Comparison of ENCODE assay signal across 1 cellular context in the genomic region with DNA sequence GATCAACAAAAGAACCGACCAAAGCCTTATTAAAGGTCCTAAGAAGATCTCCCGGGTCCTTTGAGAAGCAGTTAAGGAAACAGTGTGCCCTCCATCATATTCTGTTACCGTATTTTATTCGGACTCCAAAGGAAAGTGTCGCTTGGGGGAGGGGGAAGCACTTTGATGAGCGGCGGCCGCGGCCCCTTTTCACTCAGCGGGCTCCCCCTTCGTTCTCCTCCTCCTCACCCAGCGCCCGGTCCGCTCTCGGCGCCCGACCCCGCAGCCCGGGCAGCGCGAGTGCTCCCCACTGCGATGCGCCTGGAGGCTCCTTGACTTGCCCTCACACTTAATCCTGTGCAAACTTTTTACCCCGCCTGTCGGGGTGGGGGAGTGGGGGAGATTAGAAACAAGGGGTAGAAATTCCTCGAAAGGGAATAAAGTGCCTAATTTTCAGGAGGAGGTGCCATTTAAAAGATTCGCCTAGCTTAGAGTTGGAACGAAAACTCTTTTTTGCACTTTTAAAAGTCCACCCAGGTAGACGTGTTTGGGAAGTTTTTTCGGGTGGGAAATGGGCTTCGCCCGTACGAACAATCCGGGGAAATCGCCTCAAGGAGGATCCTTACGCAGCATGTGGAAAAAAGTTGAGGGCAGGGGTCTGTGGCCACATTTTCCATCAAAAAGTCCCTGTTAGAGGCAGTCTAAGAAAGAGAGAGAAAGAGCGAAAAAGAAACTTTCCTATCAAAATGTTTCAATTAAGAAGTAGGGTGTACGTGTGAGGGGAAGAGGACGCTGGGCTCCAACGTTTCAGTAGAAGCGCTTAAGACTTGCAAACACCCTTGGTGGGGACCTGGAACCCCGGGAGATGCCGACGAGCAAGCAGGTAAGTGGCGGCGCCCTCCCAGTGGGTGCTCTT.
TF ChIP-seq lines count a peak whose summit lies in the region.

No MANE protein-coding gene starts in this region.

TF ChIP-seq in HepG2, 621 proteins besides CTCF, POLR2A, EP300 and RAD21 (continued from another document and continues in another):
- peak; percentile 42 for TF ChIP-seq ZBTB14 (CRISPR knock-in tag; IDR thresholded peaks at IDR 0.05)
- TF ChIP-seq ZNF572 (CRISPR knock-in tag; IDR thresholded peaks at IDR 0.05), result peak; percentile 62; the same call in 1 of the 2 replicates
- no peak for TF ChIP-seq SAFB2 (CRISPR knock-in tag; IDR thresholded peaks at IDR 0.05; ENCODE audit: borderline replicate concordance, low read depth)
- TF ChIP-seq ZNF747 (CRISPR knock-in tag; IDR thresholded peaks at IDR 0.05; ENCODE audit: borderline replicate concordance), result no peak
- no peak for TF ChIP-seq ZSCAN12 (CRISPR knock-in tag; IDR thresholded peaks at IDR 0.05)
- TF ChIP-seq STAG1 (CRISPR knock-in tag; IDR thresholded peaks at IDR 0.05), result 0 out of 2 replicates have a peak, but pooled peaks have one; percentile 7
- TF ChIP-seq ZNF556 (CRISPR knock-in tag; IDR thresholded peaks at IDR 0.05; ENCODE audit: borderline replicate concordance), result no peak
- TF ChIP-seq, protein P1, sequence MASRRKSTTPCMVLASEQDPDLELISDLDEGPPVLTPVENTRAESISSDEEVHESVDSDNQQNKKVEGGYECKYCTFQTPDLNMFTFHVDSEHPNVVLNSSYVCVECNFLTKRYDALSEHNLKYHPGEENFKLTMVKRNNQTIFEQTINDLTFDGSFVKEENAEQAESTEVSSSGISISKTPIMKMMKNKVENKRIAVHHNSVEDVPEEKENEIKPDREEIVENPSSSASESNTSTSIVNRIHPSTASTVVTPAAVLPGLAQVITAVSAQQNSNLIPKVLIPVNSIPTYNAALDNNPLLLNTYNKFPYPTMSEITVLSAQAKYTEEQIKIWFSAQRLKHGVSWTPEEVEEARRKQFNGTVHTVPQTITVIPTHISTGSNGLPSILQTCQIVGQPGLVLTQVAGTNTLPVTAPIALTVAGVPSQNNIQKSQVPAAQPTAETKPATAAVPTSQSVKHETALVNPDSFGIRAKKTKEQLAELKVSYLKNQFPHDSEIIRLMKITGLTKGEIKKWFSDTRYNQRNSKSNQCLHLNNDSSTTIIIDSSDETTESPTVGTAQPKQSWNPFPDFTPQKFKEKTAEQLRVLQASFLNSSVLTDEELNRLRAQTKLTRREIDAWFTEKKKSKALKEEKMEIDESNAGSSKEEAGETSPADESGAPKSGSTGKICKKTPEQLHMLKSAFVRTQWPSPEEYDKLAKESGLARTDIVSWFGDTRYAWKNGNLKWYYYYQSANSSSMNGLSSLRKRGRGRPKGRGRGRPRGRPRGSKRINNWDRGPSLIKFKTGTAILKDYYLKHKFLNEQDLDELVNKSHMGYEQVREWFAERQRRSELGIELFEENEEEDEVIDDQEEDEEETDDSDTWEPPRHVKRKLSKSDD (CRISPR knock-in tag; IDR thresholded peaks at IDR 0.05; ENCODE audit: low read depth), result no peak
- peak; percentile 51; the same call in 1 of the 2 replicates for TF ChIP-seq E2F1 (CRISPR knock-in tag; IDR thresholded peaks at IDR 0.05)
- peak; percentile 27 for TF ChIP-seq SAP130 (CRISPR knock-in tag; IDR thresholded peaks at IDR 0.05; ENCODE audit: low read depth)
- peak; percentile 69 for TF ChIP-seq SRSF4 (IDR thresholded peaks at IDR 0.05; ENCODE audit: low read depth, low read length, poor library complexity, severe bottlenecking)
- TF ChIP-seq STAT6 (CRISPR knock-in tag; IDR thresholded peaks at IDR 0.05; ENCODE audit: borderline replicate concordance), result no peak
- TF ChIP-seq RFXAP (CRISPR knock-in tag; IDR thresholded peaks at IDR 0.05; ENCODE audit: borderline replicate concordance), result no peak; the same call in 1 of the 2 replicates
- 0 out of 2 replicates have a peak, but pooled peaks have one; percentile 2 for TF ChIP-seq ZNF430 (CRISPR knock-in tag; IDR thresholded peaks at IDR 0.05)
- no peak for TF ChIP-seq ZNF180 (CRISPR knock-in tag; IDR thresholded peaks at IDR 0.05; ENCODE audit: borderline replicate concordance, low read depth)
- TF ChIP-seq ZNF10 (CRISPR knock-in tag; IDR thresholded peaks at IDR 0.05; ENCODE audit: borderline replicate concordance, low read depth), result no peak
- TF ChIP-seq ZFP36L2 (CRISPR knock-in tag; IDR thresholded peaks at IDR 0.05), result no peak
- TF ChIP-seq ZNF207 (IDR thresholded peaks at IDR 0.05; ENCODE audit: borderline replicate concordance), result no peak
- TF ChIP-seq ZBTB25 (CRISPR knock-in tag; IDR thresholded peaks at IDR 0.05), result 0 out of 2 replicates have a peak, but pooled peaks have one; percentile 13
- TF ChIP-seq ZNF234 (CRISPR knock-in tag; conservative IDR thresholded peaks at IDR 0.05), result 0 out of 2 replicates have a peak, but pooled peaks have one; percentile 61
- TF ChIP-seq, protein P2, sequence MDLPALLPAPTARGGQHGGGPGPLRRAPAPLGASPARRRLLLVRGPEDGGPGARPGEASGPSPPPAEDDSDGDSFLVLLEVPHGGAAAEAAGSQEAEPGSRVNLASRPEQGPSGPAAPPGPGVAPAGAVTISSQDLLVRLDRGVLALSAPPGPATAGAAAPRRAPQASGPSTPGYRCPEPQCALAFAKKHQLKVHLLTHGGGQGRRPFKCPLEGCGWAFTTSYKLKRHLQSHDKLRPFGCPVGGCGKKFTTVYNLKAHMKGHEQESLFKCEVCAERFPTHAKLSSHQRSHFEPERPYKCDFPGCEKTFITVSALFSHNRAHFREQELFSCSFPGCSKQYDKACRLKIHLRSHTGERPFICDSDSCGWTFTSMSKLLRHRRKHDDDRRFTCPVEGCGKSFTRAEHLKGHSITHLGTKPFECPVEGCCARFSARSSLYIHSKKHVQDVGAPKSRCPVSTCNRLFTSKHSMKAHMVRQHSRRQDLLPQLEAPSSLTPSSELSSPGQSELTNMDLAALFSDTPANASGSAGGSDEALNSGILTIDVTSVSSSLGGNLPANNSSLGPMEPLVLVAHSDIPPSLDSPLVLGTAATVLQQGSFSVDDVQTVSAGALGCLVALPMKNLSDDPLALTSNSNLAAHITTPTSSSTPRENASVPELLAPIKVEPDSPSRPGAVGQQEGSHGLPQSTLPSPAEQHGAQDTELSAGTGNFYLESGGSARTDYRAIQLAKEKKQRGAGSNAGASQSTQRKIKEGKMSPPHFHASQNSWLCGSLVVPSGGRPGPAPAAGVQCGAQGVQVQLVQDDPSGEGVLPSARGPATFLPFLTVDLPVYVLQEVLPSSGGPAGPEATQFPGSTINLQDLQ (CRISPR knock-in tag; IDR thresholded peaks at IDR 0.05), result peak; percentile 84; the same call in 1 of the 2 replicates
- no peak for TF ChIP-seq MIER3 (CRISPR knock-in tag; IDR thresholded peaks at IDR 0.05; ENCODE audit: borderline replicate concordance)
- no peak for TF ChIP-seq MEIS1 (CRISPR knock-in tag; IDR thresholded peaks at IDR 0.05; ENCODE audit: borderline replicate concordance)
- no peak for TF ChIP-seq ZNF451 (CRISPR knock-in tag; IDR thresholded peaks at IDR 0.05)
- TF ChIP-seq PHF21A (CRISPR knock-in tag; IDR thresholded peaks at IDR 0.05), result peak; percentile 39; the same call in 1 of the 2 replicates
- TF ChIP-seq, protein P3, sequence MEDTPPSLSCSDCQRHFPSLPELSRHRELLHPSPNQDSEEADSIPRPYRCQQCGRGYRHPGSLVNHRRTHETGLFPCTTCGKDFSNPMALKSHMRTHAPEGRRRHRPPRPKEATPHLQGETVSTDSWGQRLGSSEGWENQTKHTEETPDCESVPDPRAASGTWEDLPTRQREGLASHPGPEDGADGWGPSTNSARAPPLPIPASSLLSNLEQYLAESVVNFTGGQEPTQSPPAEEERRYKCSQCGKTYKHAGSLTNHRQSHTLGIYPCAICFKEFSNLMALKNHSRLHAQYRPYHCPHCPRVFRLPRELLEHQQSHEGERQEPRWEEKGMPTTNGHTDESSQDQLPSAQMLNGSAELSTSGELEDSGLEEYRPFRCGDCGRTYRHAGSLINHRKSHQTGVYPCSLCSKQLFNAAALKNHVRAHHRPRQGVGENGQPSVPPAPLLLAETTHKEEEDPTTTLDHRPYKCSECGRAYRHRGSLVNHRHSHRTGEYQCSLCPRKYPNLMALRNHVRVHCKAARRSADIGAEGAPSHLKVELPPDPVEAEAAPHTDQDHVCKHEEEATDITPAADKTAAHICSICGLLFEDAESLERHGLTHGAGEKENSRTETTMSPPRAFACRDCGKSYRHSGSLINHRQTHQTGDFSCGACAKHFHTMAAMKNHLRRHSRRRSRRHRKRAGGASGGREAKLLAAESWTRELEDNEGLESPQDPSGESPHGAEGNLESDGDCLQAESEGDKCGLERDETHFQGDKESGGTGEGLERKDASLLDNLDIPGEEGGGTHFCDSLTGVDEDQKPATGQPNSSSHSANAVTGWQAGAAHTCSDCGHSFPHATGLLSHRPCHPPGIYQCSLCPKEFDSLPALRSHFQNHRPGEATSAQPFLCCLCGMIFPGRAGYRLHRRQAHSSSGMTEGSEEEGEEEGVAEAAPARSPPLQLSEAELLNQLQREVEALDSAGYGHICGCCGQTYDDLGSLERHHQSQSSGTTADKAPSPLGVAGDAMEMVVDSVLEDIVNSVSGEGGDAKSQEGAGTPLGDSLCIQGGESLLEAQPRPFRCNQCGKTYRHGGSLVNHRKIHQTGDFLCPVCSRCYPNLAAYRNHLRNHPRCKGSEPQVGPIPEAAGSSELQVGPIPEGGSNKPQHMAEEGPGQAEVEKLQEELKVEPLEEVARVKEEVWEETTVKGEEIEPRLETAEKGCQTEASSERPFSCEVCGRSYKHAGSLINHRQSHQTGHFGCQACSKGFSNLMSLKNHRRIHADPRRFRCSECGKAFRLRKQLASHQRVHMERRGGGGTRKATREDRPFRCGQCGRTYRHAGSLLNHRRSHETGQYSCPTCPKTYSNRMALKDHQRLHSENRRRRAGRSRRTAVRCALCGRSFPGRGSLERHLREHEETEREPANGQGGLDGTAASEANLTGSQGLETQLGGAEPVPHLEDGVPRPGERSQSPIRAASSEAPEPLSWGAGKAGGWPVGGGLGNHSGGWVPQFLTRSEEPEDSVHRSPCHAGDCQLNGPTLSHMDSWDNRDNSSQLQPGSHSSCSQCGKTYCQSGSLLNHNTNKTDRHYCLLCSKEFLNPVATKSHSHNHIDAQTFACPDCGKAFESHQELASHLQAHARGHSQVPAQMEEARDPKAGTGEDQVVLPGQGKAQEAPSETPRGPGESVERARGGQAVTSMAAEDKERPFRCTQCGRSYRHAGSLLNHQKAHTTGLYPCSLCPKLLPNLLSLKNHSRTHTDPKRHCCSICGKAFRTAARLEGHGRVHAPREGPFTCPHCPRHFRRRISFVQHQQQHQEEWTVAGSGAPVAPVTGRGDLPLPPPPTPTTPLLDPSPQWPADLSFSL (CRISPR knock-in tag; IDR thresholded peaks at IDR 0.05), result no peak
- TF ChIP-seq, protein P4, sequence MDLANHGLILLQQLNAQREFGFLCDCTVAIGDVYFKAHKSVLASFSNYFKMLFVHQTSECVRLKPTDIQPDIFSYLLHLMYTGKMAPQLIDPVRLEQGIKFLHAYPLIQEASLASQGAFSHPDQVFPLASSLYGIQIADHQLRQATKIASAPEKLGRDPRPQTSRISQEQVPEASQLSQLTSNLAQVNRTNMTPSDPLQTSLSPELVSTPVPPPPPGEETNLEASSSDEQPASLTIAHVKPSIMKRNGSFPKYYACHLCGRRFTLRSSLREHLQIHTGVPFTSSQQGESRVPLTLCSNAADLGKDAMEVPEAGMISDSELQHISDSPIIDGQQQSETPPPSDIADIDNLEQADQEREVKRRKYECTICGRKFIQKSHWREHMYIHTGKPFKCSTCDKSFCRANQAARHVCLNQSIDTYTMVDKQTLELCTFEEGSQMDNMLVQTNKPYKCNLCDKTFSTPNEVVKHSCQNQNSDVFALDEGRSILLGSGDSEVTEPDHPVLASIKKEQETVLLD (CRISPR knock-in tag; IDR thresholded peaks at IDR 0.05; ENCODE audit: low read depth), result no peak
